6 cellular contexts compared by ENCODE assay signal in genomic region chr22:50206599-50206998, GRCh38. TPM values are rescaled to one million over a fixed set of nuclear protein-coding genes. Genes with fewer than 3 reads are reported as not detected.
DNase-seq lines count a peak whose midpoint lies in the region; ATAC-seq and TF ChIP-seq lines count a peak whose summit lies in the region.

No MANE protein-coding gene starts in this region.

- no peak overlapping the region for H2BK12ac ChIP-seq in H9 (ENCODE audit: insufficient read length, low read depth, low read length)

- H3K27me3 ChIP-seq in H9 (ENCODE audit: insufficient read depth, low read length): no peaks in the 10 kb centered on the region

- H3K27me3 Mint-ChIP-seq in H9 (ENCODE audit: low read depth): no peaks in the 10 kb centered on the region
- H3K27me3 Mint-ChIP-seq in osteocyte (ENCODE audit: unreplicated experiment): no peaks in the 10 kb centered on the region
- no peaks in the 10 kb centered on the region for H3K27me3 Mint-ChIP-seq in activated CD4-positive, alpha-beta memory T cell treated with anti-CD3 and anti-CD28 coated beads, Interleukin-2, amount 10 ng/mL, durations not matched to agents 7 days and 5 days

- H3T11ph ChIP-seq in H9 (ENCODE audit: low read length): no peak overlapping the region

- POLR2A ChIA-PET in activated CD4-positive, alpha-beta memory T cell treated with anti-CD3 and anti-CD28 coated beads, Interleukin-2, amount 10 ng/mL, durations not matched to agents 7 days and 5 days (lab: Charles Lee): interaction anchor here (1.0 to 1.5 kb wide), 3 partner anchors 14 to 20 kb away, joined by 3 to 10 read pairs (median 3); no protein-coding TSS in a partner anchor

- H3K36me3 Mint-ChIP-seq in H9 (ENCODE audit: insufficient read depth in 1 of 3, low read depth in 3 of 3): peaks cover 26 to 60% (median 56%) of the 10 kb centered on the region in 3 experiments
- peaks cover 17% of the 10 kb centered on the region for H3K36me3 Mint-ChIP-seq in osteocyte (ENCODE audit: unreplicated experiment)
- peaks cover 20% of the 10 kb centered on the region for H3K36me3 Mint-ChIP-seq in activated CD4-positive, alpha-beta memory T cell treated with anti-CD3 and anti-CD28 coated beads, Interleukin-2, amount 10 ng/mL, durations not matched to agents 7 days and 5 days (ENCODE audit: low read depth)

- H3K27ac ChIP-seq in H9 (ENCODE audit: insufficient read length, low read depth, low read length): no peak overlapping the region

- H2BK5ac ChIP-seq in H9 (ENCODE audit: insufficient read length, low read length): no peak overlapping the region

- H3K4me3 ChIP-seq in cardiac fibroblast (replicated peaks in 1 of 2; ENCODE audit: low read depth in 2 of 2, low read length in 2 of 2): no peak overlapping the region

- DNase-seq in H9 (peak; percentile 84), cardiac fibroblast (ENCODE audit: low read depth in 2 of 2) (peak; percentile 35 to 55), osteocyte (ENCODE audit: extremely low spot score, unreplicated experiment) (no peak), AML-193 (lab: John Stamatoyannopoulos, UW) (no peak)
- no peak for DNase-seq in activated CD4-positive, alpha-beta memory T cell treated with anti-CD3 and anti-CD28 coated beads, Interleukin-2, amount 10 ng/mL, durations not matched to agents 7 days and 5 days

- peaks cover 8 to 12% of the 10 kb centered on the region in 2 experiments for H3K4me1 Mint-ChIP-seq in H9
- H3K4me1 Mint-ChIP-seq in osteocyte (ENCODE audit: unreplicated experiment): peaks cover 14% of the 10 kb centered on the region
- H3K4me1 Mint-ChIP-seq in activated CD4-positive, alpha-beta memory T cell treated with anti-CD3 and anti-CD28 coated beads, Interleukin-2, amount 10 ng/mL, durations not matched to agents 7 days and 5 days: peaks cover 26% of the 10 kb centered on the region

- no CpG with 5 or more reads among the region's 10 CpGs for WGBS in H9 (ENCODE audit: extremely low coverage, insufficient read length, low lambda C conversion rate)

- CTCF ChIA-PET in activated CD4-positive, alpha-beta memory T cell treated with anti-CD3 and anti-CD28 coated beads, Interleukin-2, amount 10 ng/mL, durations not matched to agents 7 days and 5 days (lab: Charles Lee): interaction anchor here (1.5 to 1.8 kb wide), 3 partner anchors 15 to 58 kb away, joined by 3 to 9 read pairs (median 4); no protein-coding TSS in a partner anchor

- no peak overlapping the region for H2BK20ac ChIP-seq in H9 (ENCODE audit: low read depth, low read length, poor library complexity, severe bottlenecking)

- H3K9me3 Mint-ChIP-seq in H9 (peaks cover 5 to 6% of the 10 kb centered on the region in 2 experiments; a peak in 3 of 5 replicates), osteocyte (ENCODE audit: unreplicated experiment) (no peaks in the 10 kb centered on the region)
- no peaks in the 10 kb centered on the region for H3K9me3 Mint-ChIP-seq in activated CD4-positive, alpha-beta memory T cell treated with anti-CD3 and anti-CD28 coated beads, Interleukin-2, amount 10 ng/mL, durations not matched to agents 7 days and 5 days

- H3K4ac ChIP-seq in H9 (ENCODE audit: low read depth, low read length): no peak overlapping the region

- H4K5ac ChIP-seq in H9 (ENCODE audit: insufficient read length, low read depth, low read length): no peak overlapping the region

- no peaks in the 10 kb centered on the region for H3K4me1 ChIP-seq in H9 (ENCODE audit: insufficient read depth, low read length)

- H4K8ac ChIP-seq in H9 (replicated peaks; ENCODE audit: insufficient read length, low read depth, low read length): no peak overlapping the region

- no peak overlapping the region for H2BK120ac ChIP-seq in H9 (ENCODE audit: low read depth, low read length, poor library complexity, severe bottlenecking)

- H3K79me2 ChIP-seq in H9 (ENCODE audit: insufficient read depth, low read length): no peaks in the 10 kb centered on the region; the same call in 1 of the 2 replicates

- no peak overlapping the region for H3K56ac ChIP-seq in H9 (ENCODE audit: insufficient read length, low read depth, low read length)

- H3K27ac Mint-ChIP-seq in H9 (peak overlapping the region in 2 of 3 experiments; percentile 40 to 59; a peak in 1 of 7 replicates), osteocyte (ENCODE audit: unreplicated experiment) (no peak overlapping the region)
- no peak overlapping the region for H3K27ac Mint-ChIP-seq in activated CD4-positive, alpha-beta memory T cell treated with anti-CD3 and anti-CD28 coated beads, Interleukin-2, amount 10 ng/mL, durations not matched to agents 7 days and 5 days

- H3K14ac ChIP-seq in H9 (ENCODE audit: insufficient read depth, low read length): no peak overlapping the region

- TF ChIP-seq CTCF in H9 (conservative IDR thresholded peaks at IDR 0.05) (peak; percentile 71), cardiac fibroblast (IDR thresholded peaks at IDR 0.05; ENCODE audit: low read depth, low read length) (peak; percentile 57), osteocyte (IDR thresholded peaks at IDR 0.05) (peak; percentile 51)

- H3K4me3 Mint-ChIP-seq in H9: no peak overlapping the region
- no peak overlapping the region for H3K4me3 Mint-ChIP-seq in osteocyte (ENCODE audit: unreplicated experiment)
- H3K4me3 Mint-ChIP-seq in activated CD4-positive, alpha-beta memory T cell treated with anti-CD3 and anti-CD28 coated beads, Interleukin-2, amount 10 ng/mL, durations not matched to agents 7 days and 5 days: no peak overlapping the region

- ATAC-seq in activated CD4-positive, CD25-positive, alpha-beta regulatory T cell treated with anti-CD3 and anti-CD28 coated beads, Interleukin-2, amount 50 U/mL, for 24 hours: no peak

- no peaks in the 10 kb centered on the region for H3K79me1 ChIP-seq in H9 (ENCODE audit: insufficient read depth, low read depth, low read length, poor library complexity, severe bottlenecking)

- H2AK5ac ChIP-seq in H9 (ENCODE audit: insufficient read length, low read length): no peak overlapping the region

- H3K23me2 ChIP-seq in H9 (ENCODE audit: insufficient read length, low read depth, low read length, poor library complexity, severe bottlenecking): peaks cover 3% of the 10 kb centered on the region

- H4K20me1 ChIP-seq in H9 (ENCODE audit: control insufficient read depth, insufficient read depth, insufficient read length): peaks cover 3% of the 10 kb centered on the region

- no peak overlapping the region for H2BK15ac ChIP-seq in H9 (ENCODE audit: low read depth, low read length)

- no peaks in the 10 kb centered on the region for H3K9me3 ChIP-seq in H9 (ENCODE audit: control insufficient read depth, low read depth, low read length)

- H3K4me2 ChIP-seq in H9 (ENCODE audit: insufficient read depth, insufficient read length, low read length): no peak overlapping the region

- H3K23ac ChIP-seq in H9 (ENCODE audit: insufficient read length, low read depth, low read length): no peak overlapping the region

- no peak overlapping the region for H3K9ac ChIP-seq in H9 (ENCODE audit: extremely low read depth, insufficient read length, low read length)

- no peak overlapping the region for H4K91ac ChIP-seq in H9 (ENCODE audit: insufficient read length, low read depth, low read length)

- H2AFZ ChIP-seq in H9 (ENCODE audit: low read length): no peak overlapping the region

- H3K18ac ChIP-seq in H9 (ENCODE audit: insufficient read length, low read depth, low read length): no peak overlapping the region

RNA-seq across cellular contexts. Expression of gene SELENOO, which starts 5.8 kb away (rescaled TPM):
- total RNA-seq in H9 (2021): 19.0 and 20.4 TPM in 2 replicates
- 23.9 and 25.0 TPM in 2 replicates for total RNA-seq in osteocyte
- total RNA-seq in activated CD4-positive, alpha-beta memory T cell treated with anti-CD3 and anti-CD28 coated beads, Interleukin-2, amount 10 ng/mL, durations not matched to agents 7 days and 5 days: 10 to 100 TPM; 21.5 TPM

RNA-seq across cellular contexts. Expression of gene TRABD, which starts 20.9 kb away (rescaled TPM):
- 46.3 and 47.8 TPM in 2 replicates for total RNA-seq in H9 (2021)
- 24.3 and 25.9 TPM in 2 replicates for total RNA-seq in osteocyte
- 100 to 1,000 TPM; 136 to 138 TPM for total RNA-seq in activated CD4-positive, alpha-beta memory T cell treated with anti-CD3 and anti-CD28 coated beads, Interleukin-2, amount 10 ng/mL, durations not matched to agents 7 days and 5 days

RNA-seq across cellular contexts. Expression of gene PANX2, which starts 36.1 kb away (rescaled TPM):
- total RNA-seq in H9 (2021) (6.7 and 8.0 TPM in 2 replicates), osteocyte (1.5 and 1.6 TPM in 2 replicates)
- total RNA-seq in activated CD4-positive, alpha-beta memory T cell treated with anti-CD3 and anti-CD28 coated beads, Interleukin-2, amount 10 ng/mL, durations not matched to agents 7 days and 5 days: under 1 TPM; 0.83 to 0.88 TPM

RNA-seq across cellular contexts. Expression of gene TUBGCP6, which starts 38.2 kb away (rescaled TPM):
- total RNA-seq in H9 (2021) (28.4 and 29.0 TPM in 2 replicates), osteocyte (52.5 and 55.7 TPM in 2 replicates)
- total RNA-seq in activated CD4-positive, alpha-beta memory T cell treated with anti-CD3 and anti-CD28 coated beads, Interleukin-2, amount 10 ng/mL, durations not matched to agents 7 days and 5 days: 10 to 100 TPM; 50.6 to 53.9 TPM

RNA-seq across cellular contexts. Expression of gene HDAC10, which starts 44.5 kb away (rescaled TPM):
- 41.1 and 45.0 TPM in 2 replicates for total RNA-seq in H9 (2021)
- 37.7 and 38.3 TPM in 2 replicates for total RNA-seq in osteocyte
- total RNA-seq in activated CD4-positive, alpha-beta memory T cell treated with anti-CD3 and anti-CD28 coated beads, Interleukin-2, amount 10 ng/mL, durations not matched to agents 7 days and 5 days: 10 to 100 TPM; 83.7 to 90.0 TPM

Comparison
In these comparisons a context has a peak if more than half of its experiments do, and no peak if none do; other contexts are left out.
1. DNase-seq: peak in H9 (single experiment) and cardiac fibroblast (2 of 2); none in osteocyte (single experiment), AML-193 (0 of 2) and activated CD4-positive, alpha-beta memory T cell treated with anti-CD3 and anti-CD28 coated beads, Interleukin-2, amount 10 ng/mL, durations not matched to agents 7 days and 5 days (single experiment).
2. H3K27ac Mint-ChIP-seq: peak in H9 (2 of 3); none in osteocyte (single experiment) and activated CD4-positive, alpha-beta memory T cell treated with anti-CD3 and anti-CD28 coated beads, Interleukin-2, amount 10 ng/mL, durations not matched to agents 7 days and 5 days (single experiment).
3. Peak in every context shown above with its lines, with median percentiles within 50 percentile points of each other: CTCF ChIP-seq.